Comparison of ENCODE assay signal across 13 cellular contexts in genomic region chr1:204885790-204886189, GRCh38. TPM values are rescaled to one million over a fixed set of nuclear protein-coding genes. Genes with fewer than 3 reads are reported as not detected.
DNase-seq lines count a peak whose midpoint lies in the region; ATAC-seq and TF ChIP-seq lines count a peak whose summit lies in the region.
"Had no signal": no experiment of that assay in that cellular context is flagged by ENCODE, and none has a peak within 500 bp of the region (broad histone marks: within the 10 kb centered on the region; RNA-seq: fewer than 3 reads in every experiment).

No MANE protein-coding gene starts in this region.

- intact Hi-C loops in sciatic nerve (cut with DNase I), result no loop called here

- peak; percentile 39 for DNase-seq in AG09319 (ENCODE audit: extremely low read depth, low read depth)
- DNase-seq in amniotic epithelial cell (ENCODE audit: low read depth), result peak; percentile 2
- DNase-seq in fibroblast of the aortic adventitia (ENCODE audit: low read depth), result peak; percentile 63
- no peak for DNase-seq in sciatic nerve (ENCODE audit: low spot score)
- no peak for DNase-seq in NCI-H2029 (lab: John Stamatoyannopoulos, UW)
- no peak for DNase-seq in DMS 273 (lab: John Stamatoyannopoulos, UW; ENCODE audit: unreplicated experiment)
- DNase-seq in ecto neural progenitor cell (ENCODE audit: low spot score), result no peak
- DNase-seq: activated CD8-positive, alpha-beta T cell treated with anti-CD3 and anti-CD28 coated beads for 36 hours; effector memory CD8-positive, alpha-beta T cell; left lung; MV-4-11; thyroid gland had no signal

- peak; percentile 76 for ATAC-seq in sciatic nerve
- no peak for ATAC-seq in GM21576 (IDR thresholded peaks at IDR 0.05; ENCODE audit: unreplicated experiment)
- ATAC-seq: activated CD8-positive, alpha-beta T cell treated with anti-CD3 and anti-CD28 coated beads for 36 hours; effector memory CD8-positive, alpha-beta T cell; left lung had no signal

- no peak for TF ChIP-seq CTCF in AG09319 (IDR thresholded peaks at IDR 0.05; ENCODE audit: low read depth, low read length)
- no peak for TF ChIP-seq CTCF in fibroblast of the aortic adventitia (IDR thresholded peaks at IDR 0.05; ENCODE audit: insufficient read depth, low read length)

- peak overlapping the region; percentile 6 for H3K4me3 ChIP-seq in fibroblast of the aortic adventitia (ENCODE audit: low read depth, low read length)
- H3K4me3 ChIP-seq: left lung, thyroid gland had no signal

RNA-seq across cellular contexts. Expression of gene NFASC, which starts 15.1 kb away (rescaled TPM):
- 22.0 and 25.9 TPM in 2 replicates for total RNA-seq in fibroblast of the aortic adventitia (ENCODE audit: low replicate concordance)
- 140 TPM for total RNA-seq in sciatic nerve
- total RNA-seq: activated CD8-positive, alpha-beta T cell treated with anti-CD3 and anti-CD28 coated beads for 36 hours had no signal

Comparison
In these comparisons a context has a peak if more than half of its experiments do, and no peak if none do; other contexts are left out.
1. DNase-seq: peak in AG09319 (single experiment), amniotic epithelial cell (single experiment) and fibroblast of the aortic adventitia (single experiment); none in sciatic nerve (single experiment), NCI-H2029 (single experiment), DMS 273 (single experiment) and ecto neural progenitor cell (single experiment).